ENCODE assay signal across 23 cellular contexts in genomic region chr7:33639552-33640197, GRCh38.
A peak's percentile ranks its signal among the peaks of the same experiment; 100 is the strongest.
DNase-seq lines count a peak whose midpoint lies in the region; ATAC-seq, FAIRE-seq and TF ChIP-seq lines count a peak whose summit lies in the region.
"Had no signal": no experiment of that assay in that cellular context is flagged by ENCODE, and none has a peak within 500 bp of the region (broad histone marks: within the 10 kb centered on the region; RNA-seq: fewer than 3 reads in every experiment).

No MANE protein-coding gene starts in this region.

- no peaks in the 10 kb centered on the region for H3K9me3 Mint-ChIP-seq in glutamatergic neuron (ENCODE audit: unreplicated experiment)
- H3K9me3 Mint-ChIP-seq: activated CD4-positive, alpha-beta T cell treated with anti-CD3 and anti-CD28 coated beads, Interleukin-2, amount 10 ng/mL, durations not matched to agents 7 days and 5 days; IgD-negative memory B cell had no signal

- no peak overlapping the region for H2AFZ ChIP-seq in smooth muscle cell (ENCODE audit: low read depth)

- no peaks in the 10 kb centered on the region for H3K27me3 Mint-ChIP-seq in glutamatergic neuron (ENCODE audit: unreplicated experiment)
- H3K27me3 Mint-ChIP-seq: activated CD4-positive, alpha-beta T cell treated with anti-CD3 and anti-CD28 coated beads, Interleukin-2, amount 10 ng/mL, durations not matched to agents 7 days and 5 days; IgD-negative memory B cell had no signal

- peak overlapping the region; percentile 45 for H3K4me3 ChIP-seq in adipocyte (ENCODE audit: low read length)
- H3K4me3 ChIP-seq in smooth muscle cell = no peak overlapping the region
- H3K4me3 ChIP-seq: lung, ovary had no signal

- no peaks in the 10 kb centered on the region for H4K20me1 ChIP-seq in smooth muscle cell (ENCODE audit: low read depth)

- no peak overlapping the region for H3K4me2 ChIP-seq in smooth muscle cell

- intact Hi-C loops in Right ventricle myocardium inferior (cut with DNase I) (no loop called here), cardiac septum (cut with DNase I) (no loop called here)

- no peaks in the 10 kb centered on the region for H3K9me3 ChIP-seq in adipocyte (ENCODE audit: control insufficient read depth, low read length)
- H3K9me3 ChIP-seq in smooth muscle cell (replicated peaks; ENCODE audit: low read depth) = no peaks in the 10 kb centered on the region
- H3K9me3 ChIP-seq: ovary had no signal

- no peaks in the 10 kb centered on the region for H3K36me3 ChIP-seq in adipocyte (ENCODE audit: control insufficient read depth, insufficient read depth, low read length, severe bottlenecking)
- no peaks in the 10 kb centered on the region for H3K36me3 ChIP-seq in smooth muscle cell (ENCODE audit: low read depth)
- H3K36me3 ChIP-seq: ovary had no signal

- H3K4me1 Mint-ChIP-seq in glutamatergic neuron (ENCODE audit: low read depth, unreplicated experiment) = peaks cover 21% of the 10 kb centered on the region
- H3K4me1 Mint-ChIP-seq: activated CD4-positive, alpha-beta T cell treated with anti-CD3 and anti-CD28 coated beads, Interleukin-2, amount 10 ng/mL, durations not matched to agents 7 days and 5 days had no signal

- TF ChIP-seq CTCF in glutamatergic neuron (IDR thresholded peaks at IDR 0.05; ENCODE audit: partially characterized antibody, unreplicated experiment) (no peak), smooth muscle cell (IDR thresholded peaks at IDR 0.05; ENCODE audit: borderline replicate concordance, insufficient read depth, poor library complexity, severe bottlenecking) (no peak)

- peaks cover 52% of the 10 kb centered on the region for H3K4me1 ChIP-seq in adipocyte (ENCODE audit: control insufficient read depth, insufficient read depth, low read length)
- peaks cover 7% of the 10 kb centered on the region for H3K4me1 ChIP-seq in smooth muscle cell (ENCODE audit: low read depth)

- DNase-seq in Right ventricle myocardium inferior (ENCODE audit: missing footprints) (no peak), cardiac septum (ENCODE audit: low spot score) (no peak), adipocyte (ENCODE audit: low read depth) (peak; percentile 76), glutamatergic neuron (no peak), urothelium cell line (ENCODE audit: low spot score) (no peak), smooth muscle cell (lab: John Stamatoyannopoulos, UW; ENCODE audit: unreplicated experiment) (no peak), NCI-H2107 (lab: John Stamatoyannopoulos, UW) (no peak)
- DNase-seq: activated CD4-positive, alpha-beta T cell treated with anti-CD3 and anti-CD28 coated beads, Interleukin-2, amount 10 ng/mL, durations not matched to agents 7 days and 5 days; activated CD8-positive, alpha-beta memory T cell treated with anti-CD3 and anti-CD28 coated beads, Interleukin-2, amount 50 U/mL, for 4 hours; DMS 273 treated with DMSO at 0.1 percent for 48 hours; erythroblast; GDM1; MM.1S; NCI-H2029; NCI-H510A; ovary; stimulated activated CD4-positive, alpha-beta T cell treated with anti-CD3 and anti-CD28 coated beads, Interleukin-2, amount 100 ng/mL, for 48 hours had no signal

- H3K9ac ChIP-seq in adipocyte (ENCODE audit: low read length) (peak overlapping the region; percentile 3), smooth muscle cell (ENCODE audit: low read depth) (no peak overlapping the region)

- H3K4me3 Mint-ChIP-seq in glutamatergic neuron (ENCODE audit: unreplicated experiment) = no peak overlapping the region
- H3K4me3 Mint-ChIP-seq: activated CD4-positive, alpha-beta T cell treated with anti-CD3 and anti-CD28 coated beads, Interleukin-2, amount 10 ng/mL, durations not matched to agents 7 days and 5 days; IgD-negative memory B cell had no signal

- H3K79me2 ChIP-seq in smooth muscle cell (ENCODE audit: low read depth) = no peaks in the 10 kb centered on the region

- no peaks in the 10 kb centered on the region for H3F3A ChIP-seq in smooth muscle cell (ENCODE audit: low read depth)

- WGBS in smooth muscle cell (ENCODE audit: low lambda C conversion rate) = 97% methylated on average over 10 of the region's 10 CpGs

- no peaks in the 10 kb centered on the region for H3K36me3 Mint-ChIP-seq in glutamatergic neuron (ENCODE audit: unreplicated experiment)

- H3K27ac Mint-ChIP-seq in glutamatergic neuron (ENCODE audit: unreplicated experiment) = peak overlapping the region; percentile 29
- H3K27ac Mint-ChIP-seq: activated CD4-positive, alpha-beta T cell treated with anti-CD3 and anti-CD28 coated beads, Interleukin-2, amount 10 ng/mL, durations not matched to agents 7 days and 5 days; IgD-negative memory B cell had no signal

- peak; percentile 76 for FAIRE-seq in urothelium cell line (lab: Jason Lieb, UNC)
- FAIRE-seq: bronchial epithelial cell, GM12892 had no signal

- H3K27me3 ChIP-seq in adipocyte (replicated peaks; ENCODE audit: control insufficient read depth, insufficient read depth, low read length) = no peaks in the 10 kb centered on the region
- no peaks in the 10 kb centered on the region for H3K27me3 ChIP-seq in smooth muscle cell (ENCODE audit: low read depth)
- H3K27me3 ChIP-seq: ovary had no signal

- H3K27ac ChIP-seq in smooth muscle cell (ENCODE audit: low read depth) = no peak overlapping the region
- H3K27ac ChIP-seq: C4-2B, ovary had no signal

- ATAC-seq in Right ventricle myocardium inferior (peak; percentile 86), GM18502 (IDR thresholded peaks at IDR 0.05; ENCODE audit: poor library complexity, unreplicated experiment) (no peak)
